15 cellular contexts compared by ENCODE assay signal in genomic region chr1:84692391-84692790, GRCh38. TPM values are rescaled to one million over a fixed set of nuclear protein-coding genes. Genes with fewer than 3 reads are reported as not detected.
A peak's percentile ranks its signal among the peaks of the same experiment; 100 is the strongest.
DNase-seq lines count a peak whose midpoint lies in the region; ATAC-seq, FAIRE-seq and TF ChIP-seq lines count a peak whose summit lies in the region.
"Had no signal": no experiment of that assay in that cellular context is flagged by ENCODE, and none has a peak within 500 bp of the region (broad histone marks: within the 10 kb centered on the region; RNA-seq: fewer than 3 reads in every experiment).

No MANE protein-coding gene starts in this region.

- H3K27me3 ChIP-seq in HepG2 (ENCODE audit: control insufficient read depth in 1 of 2, insufficient read depth in 2 of 2, low read length in 2 of 2), result no peaks in the 10 kb centered on the region
- H3K27me3 ChIP-seq in right lobe of liver, result no peaks in the 10 kb centered on the region
- H3K27me3 ChIP-seq in Panc1 (ENCODE audit: control insufficient read depth, insufficient read depth, low read length), result no peaks in the 10 kb centered on the region
- H3K27me3 ChIP-seq in upper lobe of left lung, result no peaks in the 10 kb centered on the region
- H3K27me3 ChIP-seq: BE2C, tibial nerve had no signal

- H3K9me3 ChIP-seq in HepG2 (ENCODE audit: low read length) (no peaks in the 10 kb centered on the region), right lobe of liver (no peaks in the 10 kb centered on the region), Panc1 (ENCODE audit: control insufficient read depth, insufficient read depth, low read depth, low read length) (no peaks in the 10 kb centered on the region), upper lobe of left lung (no peaks in the 10 kb centered on the region)
- H3K9me3 ChIP-seq: BE2C, psoas muscle, tibial nerve had no signal

- peak overlapping the region; percentile 77 to 83 for H3K27ac Mint-ChIP-seq in effector memory CD8-positive, alpha-beta T cell

- BruUV-seq in HepG2 (replicated peaks; lab: Mats Ljungman, UMichigan) (no TSS peak), Panc1 (replicated peaks; lab: Mats Ljungman, UMichigan) (no TSS peak)

- TF ChIP-seq EP300 in HepG2 (IDR thresholded peaks at IDR 0.05; ENCODE audit: low read depth in 2 of 2, low read length in 2 of 2) (no peak), HepG2 (CRISPR knock-in tag; IDR thresholded peaks at IDR 0.05; ENCODE audit: borderline replicate concordance) (no peak), upper lobe of left lung (IDR thresholded peaks at IDR 0.05) (no peak)

- H3K36me3 ChIP-seq in HepG2 (replicated peaks in 1 of 2; ENCODE audit: control insufficient read depth in 1 of 2, insufficient read depth in 2 of 2, low read length in 2 of 2), result no peaks in the 10 kb centered on the region
- H3K36me3 ChIP-seq in right lobe of liver, result no peaks in the 10 kb centered on the region
- no peaks in the 10 kb centered on the region for H3K36me3 ChIP-seq in Panc1 (ENCODE audit: control insufficient read depth, insufficient read depth, low read length)
- H3K36me3 ChIP-seq in upper lobe of left lung, result no peaks in the 10 kb centered on the region
- H3K36me3 ChIP-seq: BE2C, tibial nerve had no signal

- H4K20me1 ChIP-seq in HepG2 (ENCODE audit: insufficient read depth, low read length), result no peaks in the 10 kb centered on the region

- H2AFZ ChIP-seq in HepG2 (ENCODE audit: low read length), result peak overlapping the region; percentile 49

- TF ChIP-seq RAD21 in HepG2 (CRISPR knock-in tag; IDR thresholded peaks at IDR 0.05), result no peak

- H3K9me3 Mint-ChIP-seq in effector memory CD8-positive, alpha-beta T cell, result no peaks in the 10 kb centered on the region

- DNase-seq in HepG2 (ENCODE audit: low spot score), result no peak
- no peak for DNase-seq in right lobe of liver
- no peak for DNase-seq in Panc1 (ENCODE audit: low read depth, low spot score)
- no peak for DNase-seq in effector memory CD8-positive, alpha-beta T cell
- DNase-seq in upper lobe of left lung, result no peak
- no peak for DNase-seq in stimulated activated CD4-positive, alpha-beta T cell treated with anti-CD3 and anti-CD28 coated beads, Interleukin-15, amount 100 ng/mL, for 24 hours
- no peak for DNase-seq in urothelium cell line (ENCODE audit: low spot score)
- DNase-seq: BE2C, EL, NCI-H1417, NCI-H446 treated with DMSO at 0.1 percent for 48 hours, psoas muscle had no signal

- TF ChIP-seq CTCF in HepG2 (CRISPR knock-in tag; IDR thresholded peaks at IDR 0.05), result no peak
- no peak for TF ChIP-seq CTCF in right lobe of liver (IDR thresholded peaks at IDR 0.05)
- TF ChIP-seq CTCF in Panc1 (IDR thresholded peaks at IDR 0.05), result no peak
- no peak for TF ChIP-seq CTCF in upper lobe of left lung (IDR thresholded peaks at IDR 0.05)

- intact Hi-C loops in HepG2 (cut with micrococcal nuclease; ENCODE audit: unreplicated experiment), result no loop called here
- intact Hi-C loops in right lobe of liver (cut with DNase I), result no loop called here
- intact Hi-C loops in Panc1 (cut with micrococcal nuclease; ENCODE audit: unreplicated experiment), result no loop called here

- in situ Hi-C loops in HepG2 (cut with HindIII; ENCODE audit: extremely low pct_ligation_motif_present, low pct_unique_long_range_greater_than_20kb) (no loop called here), Panc1 (cut with HindIII; ENCODE audit: low pct_unique_long_range_greater_than_20kb, low sequenced_read_pairs) (no loop called here)

- no peak overlapping the region for H3K9ac ChIP-seq in HepG2 (ENCODE audit: insufficient read depth, low read depth, low read length)

- FAIRE-seq in HepG2 (lab: Jason Lieb, UNC), result no peak
- no peak for FAIRE-seq in urothelium cell line (lab: Jason Lieb, UNC)
- FAIRE-seq: islet of Langerhans had no signal

- H3K79me2 ChIP-seq in HepG2 (ENCODE audit: insufficient read depth, low read length), result peaks cover 19% of the 10 kb centered on the region

- 72% methylated on average over 6 of the region's 6 CpGs for WGBS in HepG2 (ENCODE audit: low lambda C conversion rate)
- WGBS in right lobe of liver (ENCODE audit: insufficient coverage, low coverage, low lambda C conversion rate, missing lambda C conversion rate), result 82% methylated on average over 6 of the region's 6 CpGs
- WGBS in upper lobe of left lung, 2 donors, result 83 to 85% methylated on average over 6 of the region's 6 CpGs

- CTCF ChIA-PET in HepG2 (lab: Yijun Ruan, JAX; ENCODE audit: low intra/inter-chr PET ratio, low total read pairs), result no interaction called here
- CTCF ChIA-PET in Panc1 (lab: Charles Lee), result interaction anchor here (0.7 to 1.3 kb wide), 2 partner anchors 33 to 440 kb away, joined by 3 to 4 read pairs; no protein-coding TSS in a partner anchor

- H3K4me3 ChIP-seq in HepG2 (replicated peaks in 1 of 3; ENCODE audit: insufficient read depth in 1 of 3, low read depth in 2 of 3, low read length in 3 of 3) (no peak overlapping the region), right lobe of liver (no peak overlapping the region), Panc1 (ENCODE audit: low read depth in 2 of 2, low read length in 2 of 2) (no peak overlapping the region), upper lobe of left lung (no peak overlapping the region)
- H3K4me3 ChIP-seq: psoas muscle, tibial nerve had no signal

- POLR2A ChIA-PET in HepG2 (lab: Yijun Ruan, JAX) (no interaction called here), Panc1 (lab: Charles Lee) (no interaction called here)

- TF ChIP-seq POLR2A in HepG2 (IDR thresholded peaks at IDR 0.05; ENCODE audit: insufficient read depth in 1 of 2, low read depth in 2 of 2, low read length in 2 of 2) (no peak), right lobe of liver (IDR thresholded peaks at IDR 0.05) (no peak), upper lobe of left lung (IDR thresholded peaks at IDR 0.05) (no peak)

- ATAC-seq in HepG2, result no peak
- no peak for ATAC-seq in right lobe of liver
- ATAC-seq in Panc1, result no peak
- ATAC-seq in effector memory CD8-positive, alpha-beta T cell (replicated peaks), result no peak
- ATAC-seq in upper lobe of left lung (ENCODE audit: low FRiP score in 2 of 2), result no peak
- ATAC-seq in GM21367 (IDR thresholded peaks at IDR 0.05; ENCODE audit: unreplicated experiment), result no peak
- ATAC-seq: psoas muscle had no signal

- peaks cover 31 to 32% of the 10 kb centered on the region in 2 donors for H3K4me1 Mint-ChIP-seq in effector memory CD8-positive, alpha-beta T cell (ENCODE audit: low read depth in 2 of 2)

- H3K27me3 Mint-ChIP-seq in effector memory CD8-positive, alpha-beta T cell, result no peaks in the 10 kb centered on the region

- H3K4me2 ChIP-seq in HepG2 (ENCODE audit: low read depth, low read length), result peak overlapping the region; percentile 93; the same call in 1 of the 2 replicates

- H3K4me1 ChIP-seq in HepG2 (ENCODE audit: insufficient read depth, low read length) (peaks cover 37% of the 10 kb centered on the region), right lobe of liver (no peaks in the 10 kb centered on the region), Panc1 (ENCODE audit: control insufficient read depth, insufficient read depth, low read length) (peaks cover 32% of the 10 kb centered on the region), upper lobe of left lung (peaks cover 0 to 22% (median 8%) of the 10 kb centered on the region in 4 donors)
- H3K4me1 ChIP-seq: BE2C, psoas muscle had no signal

- H3K27ac ChIP-seq in HepG2 (ENCODE audit: extremely low read length, insufficient read depth, low read length), result no peak overlapping the region
- H3K27ac ChIP-seq in right lobe of liver, result no peak overlapping the region
- peak overlapping the region; percentile 19; the same call in 1 of the 2 replicates for H3K27ac ChIP-seq in Panc1 (ENCODE audit: low read length)
- peak overlapping the region in 3 of 4 donors; percentile 8 to 45 (median 41) for H3K27ac ChIP-seq in upper lobe of left lung
- H3K27ac ChIP-seq: psoas muscle had no signal

- peaks cover 14% of the 10 kb centered on the region for H3K36me3 Mint-ChIP-seq in effector memory CD8-positive, alpha-beta T cell (ENCODE audit: insufficient read depth)

- H3K4me3 Mint-ChIP-seq in effector memory CD8-positive, alpha-beta T cell, result peak overlapping the region; percentile 64

TF ChIP-seq in HepG2, 621 proteins besides CTCF, POLR2A, EP300 and RAD21 (continues in another document):
- TF ChIP-seq HOXA5 (CRISPR knock-in tag; IDR thresholded peaks at IDR 0.05), result no peak
- TF ChIP-seq ZBTB42 (CRISPR knock-in tag; IDR thresholded peaks at IDR 0.05), result no peak
- no peak for TF ChIP-seq DNMT3B (CRISPR knock-in tag; conservative IDR thresholded peaks at IDR 0.05)
- TF ChIP-seq ZNF616 (CRISPR knock-in tag; IDR thresholded peaks at IDR 0.05; ENCODE audit: low read depth), result no peak

RNA-seq across cellular contexts. Expression of gene SSX2IP, which starts 2.1 kb away (rescaled TPM):
- total RNA-seq in HepG2 (2016; rRNA removed; fragmentation: Illumina TruSeq; extraction: Trizol) (23.7 and 38.8 TPM in 2 replicates), right lobe of liver (10 to 100 TPM in 3 of 6 experiments, 1 to 10 TPM in 3; 5.0 to 16.1 (median 8.3) TPM), Panc1 (2021; ENCODE audit: unreplicated experiment) (81.8 TPM), upper lobe of left lung (10 to 100 TPM in 1 of 6 donors, 1 to 10 TPM in 5; 2.1 to 15.0 (median 5.4) TPM)
- 8.9 and 12.6 TPM in 2 replicates for total RNA-seq in HepG2 (2016; cell fraction: cytosol; rRNA removed; fragmentation: Illumina TruSeq; extraction: Trizol; ENCODE audit: low read depth)
- 26.0 and 37.5 TPM in 2 replicates for total RNA-seq in HepG2 (2016; cell fraction: insoluble cytoplasmic fraction; rRNA removed; fragmentation: Illumina TruSeq; extraction: Trizol)
- total RNA-seq in HepG2 (2016; cell fraction: membrane; rRNA removed; fragmentation: Illumina TruSeq; extraction: Trizol), result 23.1 and 27.8 TPM in 2 replicates
- 22.3 and 24.0 TPM in 2 replicates for total RNA-seq in HepG2 (2016; cell fraction: nucleus; rRNA removed; fragmentation: Illumina TruSeq; extraction: Trizol)
- polyA plus RNA-seq in HepG2 (2011; rRNA removed), result 2.7 and 2.8 TPM in 2 replicates
- 0.79 and 1.5 TPM in 2 replicates for polyA plus RNA-seq in HepG2 (2011; cell fraction: cytosol; rRNA removed)
- polyA plus RNA-seq in HepG2 (2011; cell fraction: nucleus; rRNA removed), result 1.7 TPM in 2 replicates
- 3.7 and 4.6 TPM in 2 replicates for polyA plus RNA-seq in HepG2 (2012)
- polyA plus RNA-seq in HepG2 (2016; cell fraction: cytosol; fragmentation: Illumina TruSeq; extraction: Trizol; ENCODE audit: low read depth), result 5.2 and 5.4 TPM in 2 replicates
- 27.8 and 30.8 TPM in 2 replicates for polyA plus RNA-seq in HepG2 (2016; cell fraction: insoluble cytoplasmic fraction; fragmentation: Illumina TruSeq; extraction: Trizol; ENCODE audit: low read depth)
- polyA plus RNA-seq in HepG2 (2016; cell fraction: membrane; fragmentation: Illumina TruSeq; extraction: Trizol; ENCODE audit: low read depth), result 10.5 and 11.2 TPM in 2 replicates
- polyA plus RNA-seq in HepG2 (2016; cell fraction: nucleus; fragmentation: Illumina TruSeq; extraction: Trizol; ENCODE audit: insufficient read depth, low read depth), result 22.1 and 22.9 TPM in 2 replicates
- polyA minus RNA-seq in HepG2 (2011; rRNA and poly(A)+ RNA removed; ENCODE audit: low replicate concordance), result 2.6 and 8.4 TPM in 2 replicates
- 3.6 and 4.1 TPM in 2 replicates for polyA minus RNA-seq in HepG2 (2011; cell fraction: cytosol; rRNA and poly(A)+ RNA removed)
- polyA minus RNA-seq in HepG2 (2011; cell fraction: nucleus; rRNA and poly(A)+ RNA removed), result 11.7 and 12.5 TPM in 2 replicates
- 24.5 TPM for polyA plus RNA-seq in Panc1 (2012; ENCODE audit: insufficient read length)

Comparison
In these comparisons a context has a peak if more than half of its experiments do, and no peak if none do; other contexts are left out.
1. H3K27ac ChIP-seq: peak in Panc1 (single experiment) and upper lobe of left lung (3 of 4); none in HepG2 (single experiment) and right lobe of liver (0 of 3).